In genomic region chr3:40741729-40742128, GRCh38 we compare ENCODE assay signal across 1 cellular context.
TF ChIP-seq lines count a peak whose summit lies in the region.

No MANE protein-coding gene starts in this region.

TF ChIP-seq in WTC11, 78 proteins besides CTCF, POLR2A, EP300 and RAD21 (continued from another document):
- TF ChIP-seq AFF4 (CRISPR knock-in tag; IDR thresholded peaks at IDR 0.05; ENCODE audit: borderline replicate concordance) (no peak), PRDM15 (CRISPR knock-in tag; IDR thresholded peaks at IDR 0.05) (no peak), ZNF232 (CRISPR knock-in tag; IDR thresholded peaks at IDR 0.05) (no peak), ZSCAN18 (CRISPR knock-in tag; IDR thresholded peaks at IDR 0.05) (no peak), TEAD1 (CRISPR knock-in tag; IDR thresholded peaks at IDR 0.05) (no peak), MAX (CRISPR knock-in tag; IDR thresholded peaks at IDR 0.05) (no peak), ELF4 (CRISPR knock-in tag; IDR thresholded peaks at IDR 0.05; ENCODE audit: low read depth) (no peak), PREB (CRISPR knock-in tag; IDR thresholded peaks at IDR 0.05; ENCODE audit: borderline replicate concordance) (no peak)
